In genomic region chr19:40253611-40254092, GRCh38 we compare ENCODE assay signal across 1 cellular context.
TF ChIP-seq lines count a peak whose summit lies in the region.

No MANE protein-coding gene starts in this region.

TF ChIP-seq in HepG2, 621 proteins besides CTCF, POLR2A, EP300 and RAD21 (continued from another document and continues in another):
- TF ChIP-seq ARID3A (IDR thresholded peaks at IDR 0.05; ENCODE audit: low read depth, low read length) (peak; percentile 51; the same call in 1 of the 2 replicates), NFIC (IDR thresholded peaks at IDR 0.05; ENCODE audit: low read length) (no peak), RARG (CRISPR knock-in tag; IDR thresholded peaks at IDR 0.05; ENCODE audit: low read depth) (no peak), TSC22D2 (CRISPR knock-in tag; IDR thresholded peaks at IDR 0.05; ENCODE audit: borderline replicate concordance) (no peak), ZFX (CRISPR knock-in tag; IDR thresholded peaks at IDR 0.05; ENCODE audit: low read depth) (no peak; the same call in 1 of the 2 replicates), ZFY (CRISPR knock-in tag; IDR thresholded peaks at IDR 0.05) (no peak), ATM (IDR thresholded peaks at IDR 0.05; ENCODE audit: borderline replicate concordance) (no peak), ZFP41 (CRISPR knock-in tag; IDR thresholded peaks at IDR 0.05; ENCODE audit: borderline replicate concordance) (no peak), NR0B2 (CRISPR knock-in tag; IDR thresholded peaks at IDR 0.05) (no peak), ZNF121 (CRISPR knock-in tag; IDR thresholded peaks at IDR 0.05) (no peak), ARNTL (CRISPR knock-in tag; IDR thresholded peaks at IDR 0.05) (peak; percentile 44; the same call in 1 of the 2 replicates), ZNF317 (CRISPR knock-in tag; IDR thresholded peaks at IDR 0.05) (no peak), PAXIP1 (CRISPR knock-in tag; conservative IDR thresholded peaks at IDR 0.05) (peak; percentile 86), ATRX (CRISPR knock-in tag; IDR thresholded peaks at IDR 0.05; ENCODE audit: borderline replicate concordance) (no peak), ZMYM2 (CRISPR knock-in tag; IDR thresholded peaks at IDR 0.05) (no peak), ZNF335 (CRISPR knock-in tag; IDR thresholded peaks at IDR 0.05) (no peak), ZNF574 (CRISPR knock-in tag; IDR thresholded peaks at IDR 0.05) (no peak), ZXDC (CRISPR knock-in tag; IDR thresholded peaks at IDR 0.05) (no peak), CREB3 (CRISPR knock-in tag; IDR thresholded peaks at IDR 0.05) (no peak), ZSCAN31 (CRISPR knock-in tag; IDR thresholded peaks at IDR 0.05; ENCODE audit: low read depth) (no peak), NAIF1 (CRISPR knock-in tag; IDR thresholded peaks at IDR 0.05; ENCODE audit: borderline replicate concordance) (no peak), TCF7 (IDR thresholded peaks at IDR 0.05; ENCODE audit: low read depth) (peak; percentile 45), SP5 (CRISPR knock-in tag; IDR thresholded peaks at IDR 0.05; ENCODE audit: borderline replicate concordance, low read depth) (no peak), CHCHD3 (CRISPR knock-in tag; IDR thresholded peaks at IDR 0.05) (no peak), TBL1XR1 (IDR thresholded peaks at IDR 0.05; ENCODE audit: borderline replicate concordance, low read length, partially characterized antibody) (no peak), ZNF749 (CRISPR knock-in tag; IDR thresholded peaks at IDR 0.05; ENCODE audit: borderline replicate concordance) (no peak), FOXA1 (IDR thresholded peaks at IDR 0.05) (no peak), FOXA1 (CRISPR knock-in tag; IDR thresholded peaks at IDR 0.05) (peak; percentile 35; the same call in 1 of the 2 replicates), TIGD3 (CRISPR knock-in tag; IDR thresholded peaks at IDR 0.05; ENCODE audit: borderline replicate concordance) (no peak), KDM4B (CRISPR knock-in tag; IDR thresholded peaks at IDR 0.05) (no peak), ZNF333 (CRISPR knock-in tag; IDR thresholded peaks at IDR 0.05; ENCODE audit: borderline replicate concordance) (no peak), ZNF160 (CRISPR knock-in tag; IDR thresholded peaks at IDR 0.05) (no peak), REPIN1 (CRISPR knock-in tag; IDR thresholded peaks at IDR 0.05; ENCODE audit: borderline replicate concordance, low read depth) (no peak), FOXA3 (CRISPR knock-in tag; IDR thresholded peaks at IDR 0.05) (peak; percentile 33; the same call in 1 of the 2 replicates), ZBTB26 (CRISPR knock-in tag; IDR thresholded peaks at IDR 0.05; ENCODE audit: borderline replicate concordance) (no peak)
